ENCODE assay signal across 17 cellular contexts in genomic region chr2:38406597-38407110, GRCh38. TPM values are rescaled to one million over a fixed set of nuclear protein-coding genes. Genes with fewer than 3 reads are reported as not detected.
A peak's percentile ranks its signal among the peaks of the same experiment; 100 is the strongest.
DNase-seq lines count a peak whose midpoint lies in the region; ATAC-seq and TF ChIP-seq lines count a peak whose summit lies in the region.
"Had no signal": no experiment of that assay in that cellular context is flagged by ENCODE, and none has a peak within 500 bp of the region (broad histone marks: within the 10 kb centered on the region; RNA-seq: fewer than 3 reads in every experiment).

No MANE protein-coding gene starts in this region.

- 83% methylated on average over 1 to 3 of the region's 8 CpGs for WGBS in gastroesophageal sphincter (ENCODE audit: low coverage in 1 of 2), 2 donors

- peak overlapping the region; percentile 3 for H3K27ac Mint-ChIP-seq in WTC11
- H3K27ac Mint-ChIP-seq: activated CD4-positive, alpha-beta T cell treated with anti-CD3 and anti-CD28 coated beads, Interleukin-2, amount 10 ng/mL, durations not matched to agents 24 days and 14 days; immature natural killer cell had no signal

- no peak for TF ChIP-seq EP300 in gastroesophageal sphincter (IDR thresholded peaks at IDR 0.05)

- H3K36me3 Mint-ChIP-seq in WTC11 = peaks cover 37% of the 10 kb centered on the region
- H3K36me3 Mint-ChIP-seq: immature natural killer cell had no signal

- no peaks in the 10 kb centered on the region for H3K36me3 ChIP-seq in gastroesophageal sphincter
- no peaks in the 10 kb centered on the region for H3K36me3 ChIP-seq in osteoblast (ENCODE audit: insufficient read depth, low read length)

- H3K4me3 ChIP-seq in gastroesophageal sphincter (no peak overlapping the region), osteoblast (ENCODE audit: insufficient read depth, low read length) (no peak overlapping the region)

- no peaks in the 10 kb centered on the region for H3K79me2 ChIP-seq in osteoblast (ENCODE audit: insufficient read depth, low read length)

- DNase-seq in COLO829 (ENCODE audit: low spot score) (peak; percentile 48), WTC11 (ENCODE audit: low spot score) (no peak), osteoblast (ENCODE audit: insufficient read length, low spot score, missing footprints) (peak; percentile 80), NCI-H526 (lab: John Stamatoyannopoulos, UW) (no peak)
- DNase-seq: ACHN; activated CD4-positive, alpha-beta T cell treated with anti-CD3 and anti-CD28 coated beads, Interleukin-2, amount 10 ng/mL, durations not matched to agents 24 days and 14 days; activated naive CD4-positive, alpha-beta T cell treated with Interleukin-2 at 50 U/mL for 16 hours; DMS79; effector CD4-positive, alpha-beta T cell; immature natural killer cell; KBM-7; NCI-H2227 treated with DMSO at 0.1 percent for 48 hours; trophoblast cell had no signal

- H3K27ac ChIP-seq in gastroesophageal sphincter = peak overlapping the region in 3 of 4 donors; percentile 45 to 69 (median 68)
- no peak overlapping the region for H3K27ac ChIP-seq in osteoblast (ENCODE audit: low read depth, low read length)

- H3K4me3 Mint-ChIP-seq in WTC11 = no peak overlapping the region; the same call in 1 of the 2 replicates
- H3K4me3 Mint-ChIP-seq: activated CD4-positive, alpha-beta T cell treated with anti-CD3 and anti-CD28 coated beads, Interleukin-2, amount 10 ng/mL, durations not matched to agents 24 days and 14 days; immature natural killer cell had no signal

- TF ChIP-seq POLR2A in gastroesophageal sphincter (IDR thresholded peaks at IDR 0.05) = no peak

- peaks cover 2% of the 10 kb centered on the region; the same call in 1 of the 2 replicates for H3K27me3 Mint-ChIP-seq in WTC11 (ENCODE audit: low read depth)

- ATAC-seq in WTC11 = peak; percentile 40; the same call in 1 of the 2 replicates
- no peak for ATAC-seq in gastroesophageal sphincter
- ATAC-seq in HG03175 (IDR thresholded peaks at IDR 0.05; ENCODE audit: unreplicated experiment) = no peak
- ATAC-seq in HG03342 (IDR thresholded peaks at IDR 0.05; ENCODE audit: unreplicated experiment) = no peak
- ATAC-seq in HG02938 (IDR thresholded peaks at IDR 0.05; ENCODE audit: unreplicated experiment) = no peak

- POLR2A ChIA-PET in WTC11 (lab: Charles Lee) = no interaction called here

- H3K9me3 Mint-ChIP-seq in WTC11 = peaks cover 28% of the 10 kb centered on the region

- no peak overlapping the region for H2AFZ ChIP-seq in osteoblast (ENCODE audit: low read length)

- TF ChIP-seq CTCF in WTC11 (IDR thresholded peaks at IDR 0.05) = no peak
- TF ChIP-seq CTCF in gastroesophageal sphincter (IDR thresholded peaks at IDR 0.05) = no peak
- TF ChIP-seq CTCF in osteoblast (IDR thresholded peaks at IDR 0.05; ENCODE audit: extremely low read depth, low read depth, low read length) = no peak

- H3K9me3 ChIP-seq in gastroesophageal sphincter (no peaks in the 10 kb centered on the region), osteoblast (ENCODE audit: low read depth, low read length) (no peaks in the 10 kb centered on the region)

- no peaks in the 10 kb centered on the region for H3K27me3 ChIP-seq in gastroesophageal sphincter
- H3K27me3 ChIP-seq in osteoblast (ENCODE audit: insufficient read depth, low read length) = peaks cover 9% of the 10 kb centered on the region

- CTCF ChIA-PET in WTC11 (lab: Charles Lee) = no interaction called here

- H4K20me1 ChIP-seq in osteoblast (ENCODE audit: insufficient read depth, low read length) = no peaks in the 10 kb centered on the region

- H3K4me1 Mint-ChIP-seq in WTC11 = peaks cover 37% of the 10 kb centered on the region
- H3K4me1 Mint-ChIP-seq: activated CD4-positive, alpha-beta T cell treated with anti-CD3 and anti-CD28 coated beads, Interleukin-2, amount 10 ng/mL, durations not matched to agents 24 days and 14 days; immature natural killer cell had no signal

- peaks cover 9 to 48% (median 12%) of the 10 kb centered on the region in 3 donors for H3K4me1 ChIP-seq in gastroesophageal sphincter
- peaks cover 9% of the 10 kb centered on the region for H3K4me1 ChIP-seq in osteoblast (ENCODE audit: insufficient read depth, low read length)

- peak overlapping the region; percentile 44 for H3K4me2 ChIP-seq in osteoblast (ENCODE audit: insufficient read depth, low read length)

TF ChIP-seq in WTC11, 78 proteins besides CTCF, POLR2A, EP300 and RAD21:
- TF ChIP-seq GABPB1 (CRISPR knock-in tag; IDR thresholded peaks at IDR 0.05) (peak; percentile 48; the same call in 1 of the 2 replicates), ZNF281 (CRISPR knock-in tag; IDR thresholded peaks at IDR 0.05) (no peak)

RNA-seq across cellular contexts. Expression of gene ATL2, which starts 29.6 kb away (rescaled TPM):
- total RNA-seq in WTC11 (2021) (81.3 to 90.5 TPM (median 88.7 TPM) in 3 replicates), gastroesophageal sphincter (100 to 1,000 TPM; 206 to 329 (median 253) TPM), osteoblast (42.1 and 64.4 TPM in 2 replicates)

Comparison
In these comparisons a context has a peak if more than half of its experiments do, and no peak if none do; other contexts are left out.
1. DNase-seq: peak in COLO829 (single experiment) and osteoblast (single experiment); none in WTC11 (single experiment) and NCI-H526 (0 of 2).